Comparison of ENCODE assay signal across 8 cellular contexts in the genomic region with DNA sequence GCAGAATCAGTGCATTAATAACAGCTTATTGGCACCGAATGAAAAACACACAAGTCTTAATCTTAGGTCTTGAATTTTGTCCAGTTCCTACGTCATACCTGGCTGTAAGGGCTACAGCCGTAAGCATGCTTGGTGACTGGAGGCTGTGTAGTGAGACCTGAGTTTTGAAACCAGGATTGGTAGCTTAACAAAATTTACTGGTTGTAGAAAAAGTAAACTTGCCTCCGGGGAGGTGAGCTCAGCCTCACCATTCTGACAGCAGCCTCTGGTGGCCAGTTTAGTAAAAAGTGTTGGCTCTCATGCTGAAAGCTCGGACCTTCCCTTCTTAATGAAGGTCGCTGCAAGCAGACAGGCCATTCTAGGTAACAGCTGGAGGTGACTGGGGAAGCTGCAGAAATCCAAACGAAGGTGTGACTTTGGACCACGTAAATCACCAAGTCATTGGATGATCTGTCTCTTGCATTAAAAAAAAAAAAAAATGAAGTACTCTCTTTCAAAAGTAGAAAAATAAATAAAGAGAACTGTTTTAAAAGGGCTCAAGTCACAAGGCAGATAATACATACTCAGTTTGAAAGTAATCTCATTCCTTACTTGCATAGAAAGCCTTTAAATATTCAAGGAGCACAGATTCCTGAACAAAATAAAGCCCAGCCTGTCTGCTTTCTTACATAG. TPM values are rescaled to one million over a fixed set of nuclear protein-coding genes. Genes with fewer than 3 reads are reported as not detected.
DNase-seq lines count a peak whose midpoint lies in the region; ATAC-seq, FAIRE-seq and TF ChIP-seq lines count a peak whose summit lies in the region.

No MANE protein-coding gene starts in this region.

- H3K27ac ChIP-seq in C4-2B (peak overlapping the region; percentile 8; the same call in 1 of the 2 replicates), colonic mucosa (no peak overlapping the region), lung (ENCODE audit: low read depth in 1 of 2, low read length in 1 of 2) (no peak overlapping the region), uterus (no peak overlapping the region)

- H3K9me3 ChIP-seq in Loucy (ENCODE audit: insufficient read depth, low read depth, low read length): no peaks in the 10 kb centered on the region
- no peaks in the 10 kb centered on the region for H3K9me3 ChIP-seq in colonic mucosa
- H3K9me3 ChIP-seq in lung (ENCODE audit: control insufficient read depth in 2 of 2, insufficient read depth in 1 of 2, low read length in 1 of 2): peaks cover 0 to 1% of the 10 kb centered on the region in 2 donors
- no peaks in the 10 kb centered on the region for H3K9me3 ChIP-seq in uterus

- TF ChIP-seq POLR2A in uterus (IDR thresholded peaks at IDR 0.05): no peak

- no peak for FAIRE-seq in RCC 7860 (lab: Jason Lieb, UNC)

- H3K9ac ChIP-seq in Loucy (ENCODE audit: low read depth, low read length, poor library complexity, severe bottlenecking) (no peak overlapping the region), colonic mucosa (ENCODE audit: low read depth in 2 of 2, low read length in 2 of 2) (no peak overlapping the region)

- H3K4me3 ChIP-seq in Loucy (ENCODE audit: low read length, poor library complexity, severe bottlenecking) (no peak overlapping the region), colonic mucosa (no peak overlapping the region), lung (no peak overlapping the region), uterus (no peak overlapping the region)

- ATAC-seq in lung (ENCODE audit: insufficient read depth, low FRiP score): no peak
- no peak for ATAC-seq in GM18907 (IDR thresholded peaks at IDR 0.05; ENCODE audit: unreplicated experiment)

- H3K27me3 ChIP-seq in Loucy (ENCODE audit: insufficient read depth, low read length, poor library complexity, severe bottlenecking) (no peaks in the 10 kb centered on the region), colonic mucosa (no peaks in the 10 kb centered on the region), lung (ENCODE audit: control insufficient read depth, insufficient read depth) (no peaks in the 10 kb centered on the region), uterus (no peaks in the 10 kb centered on the region)

- H3K36me3 ChIP-seq in Loucy (ENCODE audit: insufficient read depth, low read length): no peaks in the 10 kb centered on the region
- no peaks in the 10 kb centered on the region for H3K36me3 ChIP-seq in colonic mucosa
- H3K36me3 ChIP-seq in lung (ENCODE audit: control insufficient read depth in 2 of 2, insufficient read depth in 2 of 2, low read length in 2 of 2): peaks cover 0 to 5% of the 10 kb centered on the region in 2 donors
- H3K36me3 ChIP-seq in uterus: no peaks in the 10 kb centered on the region

- TF ChIP-seq CTCF in C4-2B (conservative IDR thresholded peaks at IDR 0.05): peak; percentile 85
- peak; percentile 59 for TF ChIP-seq CTCF in Loucy (conservative IDR thresholded peaks at IDR 0.05; ENCODE audit: low read length)
- peak; percentile 15 for TF ChIP-seq CTCF in colonic mucosa (IDR thresholded peaks at IDR 0.05)
- peak; percentile 32 for TF ChIP-seq CTCF in lung (IDR thresholded peaks at IDR 0.05; ENCODE audit: control extremely low read depth, extremely low read depth)
- peak in 2 of 4 experiments; percentile 17 to 24 for TF ChIP-seq CTCF in uterus (IDR thresholded peaks at IDR 0.05)

- DNase-seq in colonic mucosa (no peak), lung (ENCODE audit: low spot score) (no peak), uterus (no peak), RCC 7860 (ENCODE audit: low spot score) (no peak)
- DNase-seq in activated naive CD4-positive, alpha-beta T cell treated with Interleukin-2 at 50 U/mL for 16 hours: no peak

- no peaks in the 10 kb centered on the region for H3K79me2 ChIP-seq in Loucy (ENCODE audit: insufficient read depth, low read length)

- intact Hi-C loops in colonic mucosa (cut with DNase I): no loop called here
- intact Hi-C loops in uterus (cut with DNase I; ENCODE audit: low total_unique reads): no loop called here

- H3F3A ChIP-seq in Loucy (ENCODE audit: low read depth): no peaks in the 10 kb centered on the region

- WGBS in lung, 2 donors: 51 to 74% methylated on average over 8 of the region's 8 CpGs

- no peak overlapping the region for H2AFZ ChIP-seq in Loucy (ENCODE audit: low read length)

- peaks cover 9% of the 10 kb centered on the region for H3K4me1 ChIP-seq in Loucy (ENCODE audit: insufficient read depth, low read length, poor library complexity, severe bottlenecking)
- no peaks in the 10 kb centered on the region for H3K4me1 ChIP-seq in colonic mucosa
- peaks cover 0 to 8% of the 10 kb centered on the region in 2 donors for H3K4me1 ChIP-seq in lung (ENCODE audit: control insufficient read depth in 2 of 2, insufficient read depth in 2 of 2, low read length in 2 of 2)
- no peaks in the 10 kb centered on the region for H3K4me1 ChIP-seq in uterus

- no peaks in the 10 kb centered on the region for H3K9me2 ChIP-seq in Loucy (replicated peaks; ENCODE audit: low read depth, low read length)

- H3K4me2 ChIP-seq in Loucy (ENCODE audit: low read depth, low read length, poor library complexity, severe bottlenecking): no peak overlapping the region

- no peaks in the 10 kb centered on the region for H4K20me1 ChIP-seq in Loucy (ENCODE audit: insufficient read depth, low read length, poor library complexity, severe bottlenecking)

RNA-seq across cellular contexts. Expression of gene HLCS, which starts 48.8 kb away (rescaled TPM):
- total RNA-seq in colonic mucosa (10 to 100 TPM; 10.8 to 11.4 TPM), lung (10 to 100 TPM; 27.1 to 28.8 TPM), uterus (10 to 100 TPM in 2 of 4 donors, 1 to 10 TPM in 2; 3.8 to 31.4 (median 15.4) TPM)
- 1 to 10 TPM; 5.0 to 7.8 TPM for polyA plus RNA-seq in lung
